ENCODE assay signal across 22 cellular contexts in the genomic region with DNA sequence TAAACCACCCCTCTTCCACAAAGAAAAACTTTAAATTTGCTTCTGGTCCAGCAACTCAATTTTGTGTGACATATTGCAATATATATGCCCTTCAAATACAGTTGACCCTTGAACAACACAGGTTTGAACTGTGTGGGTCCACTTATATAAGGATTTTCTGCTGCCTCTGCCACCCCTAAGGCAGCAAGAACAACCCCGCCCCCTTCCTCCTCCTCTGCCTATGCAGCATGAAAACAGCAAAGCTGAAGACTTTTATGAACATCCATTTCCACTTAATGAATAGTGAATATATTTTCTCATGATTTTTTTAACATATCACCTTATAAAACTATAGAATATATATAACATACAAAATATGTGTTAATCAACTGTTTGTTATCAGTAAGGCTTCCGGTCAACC. TPM values are rescaled to one million over a fixed set of nuclear protein-coding genes. Genes with fewer than 3 reads are reported as not detected.
A peak's percentile ranks its signal among the peaks of the same experiment; 100 is the strongest.
DNase-seq lines count a peak whose midpoint lies in the region; ATAC-seq, FAIRE-seq and TF ChIP-seq lines count a peak whose summit lies in the region.
"Had no signal": no experiment of that assay in that cellular context is flagged by ENCODE, and none has a peak within 500 bp of the region (broad histone marks: within the 10 kb centered on the region; RNA-seq: fewer than 3 reads in every experiment).

No MANE protein-coding gene starts in this region.

- H3K36me3 Mint-ChIP-seq in activated CD8-positive, alpha-beta T cell treated with anti-CD3 and anti-CD28 coated beads for 36 hours (ENCODE audit: low read depth): peaks cover 4% of the 10 kb centered on the region
- H3K36me3 Mint-ChIP-seq in activated CD8-positive, alpha-beta T cell treated with anti-CD3 and anti-CD28 coated beads, Interleukin-2, amount 10 ng/mL, durations not matched to agents 7 days and 5 days (ENCODE audit: low read depth): peaks cover 7% of the 10 kb centered on the region
- H3K36me3 Mint-ChIP-seq in CD4-positive, CD25-positive, alpha-beta regulatory T cell: peaks cover 13% of the 10 kb centered on the region
- peaks cover 19% of the 10 kb centered on the region for H3K36me3 Mint-ChIP-seq in memory B cell

- H3K4me3 Mint-ChIP-seq in activated CD8-positive, alpha-beta T cell treated with anti-CD3 and anti-CD28 coated beads for 36 hours: no peak overlapping the region
- H3K4me3 Mint-ChIP-seq in activated CD8-positive, alpha-beta T cell treated with anti-CD3 and anti-CD28 coated beads, Interleukin-2, amount 10 ng/mL, durations not matched to agents 7 days and 5 days: no peak overlapping the region
- H3K4me3 Mint-ChIP-seq in CD4-positive, CD25-positive, alpha-beta regulatory T cell: peak overlapping the region in 3 of 4 donors; percentile 50 to 63 (median 59)
- H3K4me3 Mint-ChIP-seq in memory B cell: no peak overlapping the region

- H3K4me1 ChIP-seq in CD4-positive, CD25-positive, alpha-beta regulatory T cell (ENCODE audit: control insufficient read depth, insufficient read depth, low read length, poor library complexity, severe bottlenecking): peaks cover 58% of the 10 kb centered on the region
- peaks cover 0 to 50% (median 26%) of the 10 kb centered on the region in 4 donors for H3K4me1 ChIP-seq in transverse colon

- no peak for TF ChIP-seq POLR2A in transverse colon (IDR thresholded peaks at IDR 0.05)

- H3K9me3 Mint-ChIP-seq in activated CD8-positive, alpha-beta T cell treated with anti-CD3 and anti-CD28 coated beads for 36 hours: no peaks in the 10 kb centered on the region
- H3K9me3 Mint-ChIP-seq in activated CD8-positive, alpha-beta T cell treated with anti-CD3 and anti-CD28 coated beads, Interleukin-2, amount 10 ng/mL, durations not matched to agents 7 days and 5 days (ENCODE audit: insufficient read depth): no peaks in the 10 kb centered on the region
- no peaks in the 10 kb centered on the region for H3K9me3 Mint-ChIP-seq in CD4-positive, CD25-positive, alpha-beta regulatory T cell
- no peaks in the 10 kb centered on the region for H3K9me3 Mint-ChIP-seq in memory B cell
- H3K9me3 Mint-ChIP-seq: CD8-positive, alpha-beta memory T cell had no signal

- 80 to 100% methylated on average over 1 to 2 of the region's 2 CpGs for WGBS in transverse colon (ENCODE audit: low coverage in 1 of 2), 2 donors

- POLR2A ChIA-PET in activated CD8-positive, alpha-beta T cell treated with anti-CD3 and anti-CD28 coated beads for 36 hours (lab: Charles Lee): no interaction called here
- POLR2A ChIA-PET in activated CD8-positive, alpha-beta T cell treated with anti-CD3 and anti-CD28 coated beads, Interleukin-2, amount 10 ng/mL, durations not matched to agents 7 days and 5 days (lab: Charles Lee): no interaction called here

- in situ Hi-C loops in transverse colon (cut with MboI; ENCODE audit: low pct_ligation_motif_present in 1 of 4, low pct_unique_long_range_greater_than_20kb in 1 of 4, low sequenced_read_pairs in 3 of 4): loop anchor here in 2 of 4 donors (25.0 kb wide), 1 partner anchor 365 kb away; no protein-coding TSS in a partner anchor

- no peak for TF ChIP-seq CTCF in activated CD8-positive, alpha-beta T cell treated with anti-CD3 and anti-CD28 coated beads for 36 hours (IDR thresholded peaks at IDR 0.05)
- no peak for TF ChIP-seq CTCF in transverse colon (IDR thresholded peaks at IDR 0.05)

- no peaks in the 10 kb centered on the region for H3K27me3 Mint-ChIP-seq in activated CD8-positive, alpha-beta T cell treated with anti-CD3 and anti-CD28 coated beads for 36 hours
- H3K27me3 Mint-ChIP-seq in activated CD8-positive, alpha-beta T cell treated with anti-CD3 and anti-CD28 coated beads, Interleukin-2, amount 10 ng/mL, durations not matched to agents 7 days and 5 days (ENCODE audit: low read depth): no peaks in the 10 kb centered on the region
- H3K27me3 Mint-ChIP-seq in CD4-positive, CD25-positive, alpha-beta regulatory T cell: no peaks in the 10 kb centered on the region
- H3K27me3 Mint-ChIP-seq in memory B cell: no peaks in the 10 kb centered on the region
- H3K27me3 Mint-ChIP-seq: CD8-positive, alpha-beta memory T cell had no signal

- intact Hi-C loops in activated CD8-positive, alpha-beta T cell treated with anti-CD3 and anti-CD28 coated beads for 36 hours (cut with micrococcal nuclease): no loop called here
- intact Hi-C loops in transverse colon (cut with DNase I; ENCODE audit: low total_unique reads): no loop called here

- H3K27ac Mint-ChIP-seq in activated CD8-positive, alpha-beta T cell treated with anti-CD3 and anti-CD28 coated beads for 36 hours: peak overlapping the region; percentile 60
- no peak overlapping the region for H3K27ac Mint-ChIP-seq in activated CD8-positive, alpha-beta T cell treated with anti-CD3 and anti-CD28 coated beads, Interleukin-2, amount 10 ng/mL, durations not matched to agents 7 days and 5 days
- peak overlapping the region in 1 of 3 donors; percentile 65 for H3K27ac Mint-ChIP-seq in CD4-positive, CD25-positive, alpha-beta regulatory T cell
- H3K27ac Mint-ChIP-seq in memory B cell: peak overlapping the region; percentile 48

- H3K4me1 Mint-ChIP-seq in activated CD8-positive, alpha-beta T cell treated with anti-CD3 and anti-CD28 coated beads for 36 hours (ENCODE audit: low read depth): peaks cover 66% of the 10 kb centered on the region
- peaks cover 12% of the 10 kb centered on the region for H3K4me1 Mint-ChIP-seq in activated CD8-positive, alpha-beta T cell treated with anti-CD3 and anti-CD28 coated beads, Interleukin-2, amount 10 ng/mL, durations not matched to agents 7 days and 5 days (ENCODE audit: low read depth)
- peaks cover 68 to 87% (median 79%) of the 10 kb centered on the region in 4 donors for H3K4me1 Mint-ChIP-seq in CD4-positive, CD25-positive, alpha-beta regulatory T cell
- peaks cover 49% of the 10 kb centered on the region for H3K4me1 Mint-ChIP-seq in memory B cell

- TF ChIP-seq EP300 in transverse colon (IDR thresholded peaks at IDR 0.05; ENCODE audit: low read depth): no peak

- no peaks in the 10 kb centered on the region for H3K36me3 ChIP-seq in CD4-positive, CD25-positive, alpha-beta regulatory T cell (ENCODE audit: control insufficient read depth, insufficient read depth, low read length)
- no peaks in the 10 kb centered on the region for H3K36me3 ChIP-seq in transverse colon

- no peaks in the 10 kb centered on the region for H3K27me3 ChIP-seq in CD4-positive, CD25-positive, alpha-beta regulatory T cell (ENCODE audit: control insufficient read depth, insufficient read depth, low read length)
- no peaks in the 10 kb centered on the region for H3K27me3 ChIP-seq in transverse colon
- H3K27me3 ChIP-seq: BE2C had no signal

- H3K4me3 ChIP-seq in CD4-positive, CD25-positive, alpha-beta regulatory T cell (ENCODE audit: low read depth, low read length): no peak overlapping the region
- no peak overlapping the region for H3K4me3 ChIP-seq in transverse colon
- H3K4me3 ChIP-seq: PC-9 had no signal

- CTCF ChIA-PET in activated CD8-positive, alpha-beta T cell treated with anti-CD3 and anti-CD28 coated beads for 36 hours (lab: Charles Lee): interaction anchor here (3.0 kb wide), 1 partner anchor 11 kb away, joined by 12 read pairs; no protein-coding TSS in a partner anchor
- CTCF ChIA-PET in activated CD8-positive, alpha-beta T cell treated with anti-CD3 and anti-CD28 coated beads, Interleukin-2, amount 10 ng/mL, durations not matched to agents 7 days and 5 days (lab: Charles Lee): no interaction called here

- ATAC-seq in activated CD8-positive, alpha-beta T cell treated with anti-CD3 and anti-CD28 coated beads for 36 hours: no peak
- no peak for ATAC-seq in activated CD8-positive, alpha-beta T cell treated with anti-CD3 and anti-CD28 coated beads, Interleukin-2, amount 10 ng/mL, durations not matched to agents 7 days and 5 days
- no peak for ATAC-seq in CD4-positive, CD25-positive, alpha-beta regulatory T cell (ENCODE audit: low read depth in 2 of 2)
- ATAC-seq in memory B cell (ENCODE audit: low read depth): no peak

- H3K9me3 ChIP-seq in CD4-positive, CD25-positive, alpha-beta regulatory T cell (ENCODE audit: control insufficient read depth in 2 of 2, low read length in 2 of 2): no peaks in the 10 kb centered on the region
- no peaks in the 10 kb centered on the region for H3K9me3 ChIP-seq in transverse colon
- H3K9me3 ChIP-seq: BE2C had no signal

- FAIRE-seq in G401.6 (lab: Jason Lieb, UNC): peak; percentile 3
- FAIRE-seq: A204.1, GM12892, H54 had no signal

- DNase-seq in activated CD8-positive, alpha-beta T cell treated with anti-CD3 and anti-CD28 coated beads for 36 hours: peak; percentile 9
- DNase-seq in activated CD8-positive, alpha-beta T cell treated with anti-CD3 and anti-CD28 coated beads, Interleukin-2, amount 10 ng/mL, durations not matched to agents 7 days and 5 days: no peak
- no peak for DNase-seq in CD4-positive, CD25-positive, alpha-beta regulatory T cell
- no peak for DNase-seq in memory B cell (ENCODE audit: low spot score in 2 of 2)
- DNase-seq in NK-92 (lab: John Stamatoyannopoulos, UW; ENCODE audit: unreplicated experiment): no peak
- no peak for DNase-seq in transverse colon
- DNase-seq in HuH-7 (ENCODE audit: low spot score): no peak
- DNase-seq: BE2C; CD8-positive, alpha-beta memory T cell; DMS53; KG1; NCI-H1105 treated with DMSO at 0.1 percent for 48 hours; NCI-H1694; NCI-H2227 treated with DMSO at 0.1 percent for 48 hours; NCI-H510A treated with DMSO at 0.1 percent for 48 hours; NCI-H774; PC-9 had no signal

- H3K27ac ChIP-seq in CD4-positive, CD25-positive, alpha-beta regulatory T cell (ENCODE audit: insufficient read depth, low read length, poor library complexity, severe bottlenecking): no peak overlapping the region
- H3K27ac ChIP-seq in transverse colon: no peak overlapping the region
- H3K27ac ChIP-seq: PC-9, RWPE1 had no signal

RNA-seq across cellular contexts. Expression of a gene that starts 58.3 kb away (rescaled TPM):
- 10 to 100 TPM; 58.2 to 59.7 TPM for total RNA-seq in activated CD8-positive, alpha-beta T cell treated with anti-CD3 and anti-CD28 coated beads for 36 hours
- 10 to 100 TPM; 88.0 to 89.7 TPM for total RNA-seq in activated CD8-positive, alpha-beta T cell treated with anti-CD3 and anti-CD28 coated beads, Interleukin-2, amount 10 ng/mL, durations not matched to agents 7 days and 5 days
- 293 TPM for total RNA-seq in CD4-positive, CD25-positive, alpha-beta regulatory T cell
- 10 to 100 TPM; 83.7 to 92.7 (median 89.7) TPM for polyA plus RNA-seq in CD4-positive, CD25-positive, alpha-beta regulatory T cell
- 10 to 100 TPM; 49.7 to 91.5 (median 67.5) TPM for total RNA-seq in transverse colon

Comparison
In these comparisons a context has a peak if more than half of its experiments do, and no peak if none do; other contexts are left out.
1. H3K4me3 Mint-ChIP-seq: peak in CD4-positive, CD25-positive, alpha-beta regulatory T cell (3 of 4); none in activated CD8-positive, alpha-beta T cell treated with anti-CD3 and anti-CD28 coated beads for 36 hours (single experiment), activated CD8-positive, alpha-beta T cell treated with anti-CD3 and anti-CD28 coated beads, Interleukin-2, amount 10 ng/mL, durations not matched to agents 7 days and 5 days (single experiment) and memory B cell (single experiment).